8 cellular contexts compared by ENCODE assay signal in the genomic region with DNA sequence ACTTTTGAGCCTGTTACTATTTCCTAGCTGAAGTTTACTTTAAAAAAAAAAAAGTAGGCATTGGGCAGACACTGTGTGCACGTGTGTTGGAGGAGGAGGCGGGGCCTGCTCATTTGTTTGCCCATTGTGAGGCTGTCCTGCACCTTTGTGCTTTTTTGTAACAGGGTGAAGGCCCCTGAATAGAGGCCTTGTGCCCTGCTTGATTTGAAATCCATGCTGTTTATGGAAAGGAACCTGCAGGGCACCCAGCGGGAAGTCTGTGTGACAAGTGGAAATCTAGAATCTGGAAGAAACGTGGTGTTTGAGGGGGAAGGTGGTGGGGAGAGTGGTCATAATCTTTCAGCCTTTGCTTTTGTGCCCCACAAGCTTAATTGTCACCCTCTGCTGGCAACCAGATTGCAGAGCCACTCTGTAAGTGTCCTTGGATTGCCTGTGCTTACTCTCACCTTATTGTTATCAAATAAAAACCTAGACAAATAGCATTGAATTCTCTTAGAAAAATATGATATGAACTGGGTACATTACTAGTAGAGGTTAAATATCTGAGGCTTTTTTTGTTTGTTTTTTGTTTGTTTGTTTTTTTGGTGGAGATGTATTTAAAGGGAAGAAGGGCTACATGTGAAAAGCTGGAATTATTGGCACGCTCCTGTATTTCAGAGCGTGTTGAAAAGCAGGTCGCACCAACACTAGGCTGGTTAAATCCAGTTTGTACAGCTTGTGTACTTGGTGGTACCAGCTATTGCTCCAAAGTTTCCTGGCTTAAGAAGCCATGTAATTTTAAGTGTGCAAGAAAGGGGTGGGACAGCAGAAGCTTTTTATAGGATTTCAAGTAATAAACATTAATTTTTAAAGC.
DNase-seq lines count a peak whose midpoint lies in the region; TF ChIP-seq lines count a peak whose summit lies in the region.

No MANE protein-coding gene starts in this region.

- peak overlapping the region; percentile 31 for H3K4me3 Mint-ChIP-seq in nephron progenitor cell

- peaks cover 3% of the 10 kb centered on the region for H3K27me3 Mint-ChIP-seq in nephron progenitor cell (ENCODE audit: low read depth, poor library complexity)

- peaks cover 31% of the 10 kb centered on the region for H3K36me3 Mint-ChIP-seq in nephron progenitor cell (ENCODE audit: low read depth)

- peaks cover 31% of the 10 kb centered on the region for H3K4me1 Mint-ChIP-seq in nephron progenitor cell

- peaks cover 5% of the 10 kb centered on the region for H3K9me3 Mint-ChIP-seq in nephron progenitor cell

- peak overlapping the region; percentile 3 for H3K27ac Mint-ChIP-seq in nephron progenitor cell

- TF ChIP-seq CTCF in GM10266 (IDR thresholded peaks at IDR 0.05; ENCODE audit: control insufficient read depth, insufficient read depth, low read depth, missing control alignments) = peak; percentile 24
- TF ChIP-seq CTCF in nephron progenitor cell (IDR thresholded peaks at IDR 0.05) = no peak

- DNase-seq in GM10266 (ENCODE audit: extremely low spot score) (no peak), NCI-H2107 treated with DMSO at 0.1 percent for 48 hours (lab: John Stamatoyannopoulos, UW; ENCODE audit: unreplicated experiment) (peak; percentile 91), ecto neural progenitor cell (ENCODE audit: low spot score) (peak; percentile 67), nephron progenitor cell (peak; percentile 16), GM03348 (ENCODE audit: low spot score) (no peak), inferior parietal cortex (ENCODE audit: extremely low spot score) (no peak), AG08396 (ENCODE audit: low spot score) (no peak)
- no peak for DNase-seq in activated CD4-positive, alpha-beta T cell treated with anti-CD3 and anti-CD28 coated beads for 1 hour

Comparison
In these comparisons a context has a peak if more than half of its experiments do, and no peak if none do; other contexts are left out.
1. DNase-seq: peak in NCI-H2107 treated with DMSO at 0.1 percent for 48 hours (single experiment), ecto neural progenitor cell (single experiment) and nephron progenitor cell (single experiment); none in GM10266 (single experiment), GM03348 (single experiment), activated CD4-positive, alpha-beta T cell treated with anti-CD3 and anti-CD28 coated beads for 1 hour (single experiment), inferior parietal cortex (single experiment) and AG08396 (single experiment).